Comparison of ENCODE assay signal across 8 cellular contexts in the genomic region with DNA sequence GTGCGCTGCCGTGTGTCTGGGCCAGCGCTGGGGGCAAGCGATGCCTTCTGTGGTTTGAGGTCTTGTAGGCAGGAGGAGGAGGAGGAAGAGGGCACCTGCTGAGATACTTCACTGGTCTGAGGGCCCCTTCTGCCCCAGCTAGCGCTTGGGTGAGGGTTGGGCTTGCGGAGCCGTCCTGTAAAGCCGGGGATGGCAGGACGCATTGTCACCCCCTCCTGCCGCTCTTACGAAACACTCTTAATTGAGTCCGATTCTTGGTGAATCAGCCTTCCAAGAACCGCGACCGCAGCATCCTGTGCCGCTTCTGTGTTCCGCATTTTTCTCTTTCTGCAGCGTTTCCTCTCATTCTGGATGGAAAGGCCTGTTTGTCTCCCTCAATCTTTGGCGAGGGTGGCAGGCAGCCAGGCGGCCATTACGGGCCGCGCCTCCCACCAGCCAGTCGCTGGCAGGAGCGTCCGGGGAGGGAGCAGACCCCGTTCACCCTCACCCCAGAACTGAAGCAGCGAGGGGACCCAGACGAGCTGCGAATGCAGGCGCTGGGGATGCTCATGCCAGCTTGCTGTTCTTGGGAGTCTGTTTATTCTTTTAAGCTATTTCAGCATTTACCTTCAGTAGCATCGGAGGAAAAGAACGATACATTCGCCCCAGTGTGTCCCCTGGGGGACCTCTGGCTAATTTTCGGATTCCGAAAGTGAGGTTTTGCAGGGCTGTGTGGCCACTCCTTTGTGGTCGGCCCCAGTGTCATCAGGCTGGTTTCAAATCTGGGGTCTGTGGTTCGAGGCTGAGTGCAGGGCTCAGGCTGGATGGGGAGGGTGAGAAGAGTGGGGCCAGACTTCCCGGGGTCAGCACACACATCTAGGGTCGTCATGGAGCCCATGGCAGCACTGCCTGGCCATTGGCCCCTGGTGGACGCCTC.
DNase-seq lines count a peak whose midpoint lies in the region; ATAC-seq lines count a peak whose summit lies in the region.

No MANE protein-coding gene starts in this region.

- ATAC-seq in GM18868 (IDR thresholded peaks at IDR 0.05; ENCODE audit: unreplicated experiment) (peak; percentile 64), GM18873 (IDR thresholded peaks at IDR 0.05; ENCODE audit: low FRiP score, unreplicated experiment) (no peak)

- DNase-seq in HT1080 (ENCODE audit: low read depth) (peak; percentile 99), cerebellar cortex (ENCODE audit: low spot score) (peak; percentile 69), lung microvascular endothelial cell (ENCODE audit: low read depth in 2 of 2) (peak; percentile 79 to 95), NCI-H1105 (lab: John Stamatoyannopoulos, UW) (no peak)
- DNase-seq in activated CD4-positive, alpha-beta T cell treated with anti-CD3 and anti-CD28 coated beads for 48 hours = peak; percentile 90
- peak; percentile 57 to 86 (median 63) for DNase-seq in stimulated activated CD4-positive, alpha-beta T cell treated with anti-CD3 and anti-CD28 coated beads, TNF-alpha, amount 100 ng/mL, for 24 hours (ENCODE audit: low read depth in 3 of 3)
